In genomic region chr17:9957244-9957643, GRCh38 we compare ENCODE assay signal across 35 cellular contexts. TPM values are rescaled to one million over a fixed set of nuclear protein-coding genes. Genes with fewer than 3 reads are reported as not detected.
"Had no signal": no experiment of that assay in that cellular context is flagged by ENCODE, and none has a peak within 500 bp of the region (broad histone marks: within the 10 kb centered on the region; RNA-seq: fewer than 3 reads in every experiment).

No MANE protein-coding gene starts in this region.

- H3K9ac ChIP-seq: SK-N-SH had no signal

- H3K36me3 ChIP-seq: ascending aorta, cardiac muscle cell, Peyer's patch, SJSA1 had no signal

- H3K4me1 ChIP-seq: ascending aorta, Peyer's patch, SJSA1 had no signal

- H3K27ac ChIP-seq: ascending aorta, cardiac muscle cell, Peyer's patch, SJSA1 had no signal

- DNase-seq: activated CD4-positive, alpha-beta T cell treated with anti-CD3 and anti-CD28 coated beads for 36 hours; activated CD4-positive, alpha-beta T cell treated with anti-CD3 and anti-CD28 coated beads, Interleukin-2, amount 10 ng/mL, durations not matched to agents 7 days and 5 days; activated CD4-positive, alpha-beta T cell treated with anti-CD3 and anti-CD28 coated beads, Interleukin-2, amount 50 U/mL, for 48 hours; activated CD8-positive, alpha-beta T cell treated with anti-CD3 and anti-CD28 coated beads, Interleukin-2, amount 10 ng/mL, durations not matched to agents 7 days and 5 days; activated gamma-delta T cell; activated naive CD4-positive, alpha-beta T cell treated with Interleukin-2 at 50 U/mL for 16 hours; activated naive CD8-positive, alpha-beta T cell treated with anti-CD3 and anti-CD28 coated beads, Interleukin-2, amount 10 ng/mL, durations not matched to agents 7 days and 5 days; activated T-cell treated with anti-CD3 and anti-CD28 coated beads, Interleukin-2, amount 50 U/mL, for 24 hours; amygdala; Karpas-422; KBM-7; NCI-H1105; NCI-H1436; NCI-H1694; NCI-H1930; NCI-H2081 treated with DMSO at 0.1 percent for 48 hours; NCI-H226; NCI-H446 treated with DMSO at 0.1 percent for 48 hours; NCI-H524; NCI-H69; PC-3; RPMI8226; SHP77 treated with DMSO at 0.1 percent for 48 hours; SK-N-SH had no signal

- H3K4me2 ChIP-seq: SK-N-SH had no signal

- H3K4me1 Mint-ChIP-seq: activated CD4-positive, alpha-beta T cell treated with anti-CD3 and anti-CD28 coated beads for 36 hours; activated CD4-positive, alpha-beta T cell treated with anti-CD3 and anti-CD28 coated beads, Interleukin-2, amount 10 ng/mL, durations not matched to agents 7 days and 5 days; activated naive CD4-positive, alpha-beta T cell treated with anti-CD3 and anti-CD28 coated beads, Interleukin-2, amount 50 U/mL, for 24 hours; activated naive CD8-positive, alpha-beta T cell treated with anti-CD3 and anti-CD28 coated beads, Interleukin-2, amount 10 ng/mL, durations not matched to agents 7 days and 5 days had no signal

- H3K4me3 ChIP-seq: ascending aorta, cardiac muscle cell, Peyer's patch, SJSA1 had no signal

- H3K9me3 Mint-ChIP-seq: activated CD4-positive, alpha-beta T cell treated with anti-CD3 and anti-CD28 coated beads, Interleukin-2, amount 10 ng/mL, durations not matched to agents 7 days and 5 days; activated naive CD4-positive, alpha-beta T cell treated with anti-CD3 and anti-CD28 coated beads, Interleukin-2, amount 50 U/mL, for 24 hours; activated naive CD8-positive, alpha-beta T cell treated with anti-CD3 and anti-CD28 coated beads, Interleukin-2, amount 10 ng/mL, durations not matched to agents 7 days and 5 days; activated T-cell treated with anti-CD3 and anti-CD28 coated beads, Interleukin-2, amount 50 U/mL, for 24 hours; activated T-helper 2 cell treated with anti-CD3 and anti-CD28 coated beads, Interferon-gamma antibody, Interleukin-2, Interleukin-4, amounts not matched to agents 10 μg/mL and 5 μg/mL and 100 μg/mL, durations not matched to agents 14 hours and 24 hours and 36 hours; T-helper 1 cell treated with Interleukin-12 subunit alpha and Interleukin-12 subunit beta and Interleukin-4 antibody, amounts not matched to agents 30 μg/mL and 1 μg/mL, for 36 hours; T-helper 2 cell treated with Interferon-gamma antibody and Interleukin-4, amounts not matched to agents 5 μg/mL and 100 μg/mL, for 36 hours; WTC11 had no signal

- H3K36me3 Mint-ChIP-seq: activated naive CD4-positive, alpha-beta T cell treated with anti-CD3 and anti-CD28 coated beads, Interleukin-2, amount 50 U/mL, for 24 hours; activated naive CD8-positive, alpha-beta T cell treated with anti-CD3 and anti-CD28 coated beads, Interleukin-2, amount 10 ng/mL, durations not matched to agents 7 days and 5 days; WTC11 had no signal

- ATAC-seq: activated CD4-positive, alpha-beta T cell treated with anti-CD3 and anti-CD28 coated beads for 36 hours; activated CD4-positive, CD25-positive, alpha-beta regulatory T cell treated with anti-CD3 and anti-CD28 coated beads, Interleukin-2, amount 50 U/mL, for 24 hours; activated CD8-positive, alpha-beta T cell treated with anti-CD3 and anti-CD28 coated beads, Interleukin-2, amount 10 ng/mL, durations not matched to agents 7 days and 5 days; PC-3 had no signal

- H3K27me3 Mint-ChIP-seq: activated CD4-positive, alpha-beta T cell treated with anti-CD3 and anti-CD28 coated beads, Interleukin-2, amount 10 ng/mL, durations not matched to agents 7 days and 5 days; activated naive CD8-positive, alpha-beta T cell treated with anti-CD3 and anti-CD28 coated beads, Interleukin-2, amount 10 ng/mL, durations not matched to agents 7 days and 5 days had no signal

- H3K9me3 ChIP-seq: ascending aorta, Peyer's patch, SJSA1, SK-N-SH had no signal

- H3K27me3 ChIP-seq: ascending aorta, Peyer's patch, SJSA1 had no signal

- H3K4me3 Mint-ChIP-seq: activated CD4-positive, alpha-beta T cell treated with anti-CD3 and anti-CD28 coated beads for 36 hours; activated CD4-positive, alpha-beta T cell treated with anti-CD3 and anti-CD28 coated beads, Interleukin-2, amount 10 ng/mL, durations not matched to agents 7 days and 5 days; activated CD8-positive, alpha-beta T cell treated with anti-CD3 and anti-CD28 coated beads, Interleukin-2, amount 10 ng/mL, durations not matched to agents 7 days and 5 days; activated naive CD4-positive, alpha-beta T cell treated with anti-CD3 and anti-CD28 coated beads, Interleukin-2, amount 50 U/mL, for 24 hours; activated naive CD8-positive, alpha-beta T cell treated with anti-CD3 and anti-CD28 coated beads, Interleukin-2, amount 10 ng/mL, durations not matched to agents 7 days and 5 days; activated T-cell treated with anti-CD3 and anti-CD28 coated beads, Interleukin-2, amount 50 U/mL, for 24 hours; T-helper 1 cell treated with Interleukin-12 subunit alpha and Interleukin-12 subunit beta and Interleukin-4 antibody, amounts not matched to agents 30 μg/mL and 1 μg/mL, for 36 hours; T-helper 2 cell treated with Interferon-gamma antibody and Interleukin-4, amounts not matched to agents 5 μg/mL and 100 μg/mL, for 36 hours; WTC11 had no signal

- H3K27ac Mint-ChIP-seq: activated CD4-positive, alpha-beta T cell treated with anti-CD3 and anti-CD28 coated beads for 36 hours; activated CD4-positive, alpha-beta T cell treated with anti-CD3 and anti-CD28 coated beads, Interleukin-2, amount 10 ng/mL, durations not matched to agents 7 days and 5 days; activated CD8-positive, alpha-beta T cell treated with anti-CD3 and anti-CD28 coated beads, Interleukin-2, amount 10 ng/mL, durations not matched to agents 7 days and 5 days; activated naive CD4-positive, alpha-beta T cell treated with anti-CD3 and anti-CD28 coated beads, Interleukin-2, amount 50 U/mL, for 24 hours; activated naive CD8-positive, alpha-beta T cell treated with anti-CD3 and anti-CD28 coated beads, Interleukin-2, amount 10 ng/mL, durations not matched to agents 7 days and 5 days; activated T-cell treated with anti-CD3 and anti-CD28 coated beads, Interleukin-2, amount 50 U/mL, for 24 hours; activated T-helper 2 cell treated with anti-CD3 and anti-CD28 coated beads, Interferon-gamma antibody, Interleukin-2, Interleukin-4, amounts not matched to agents 10 μg/mL and 5 μg/mL and 100 μg/mL, durations not matched to agents 14 hours and 24 hours and 36 hours; T-helper 1 cell treated with Interleukin-12 subunit alpha and Interleukin-12 subunit beta and Interleukin-4 antibody, amounts not matched to agents 30 μg/mL and 1 μg/mL, for 36 hours; T-helper 2 cell treated with Interferon-gamma antibody and Interleukin-4, amounts not matched to agents 5 μg/mL and 100 μg/mL, for 36 hours; WTC11 had no signal

RNA-seq across cellular contexts. Expression of gene RCVRN, which starts 52.2 kb away (rescaled TPM):
- total RNA-seq: activated CD4-positive, alpha-beta T cell treated with anti-CD3 and anti-CD28 coated beads for 36 hours; activated CD4-positive, alpha-beta T cell treated with anti-CD3 and anti-CD28 coated beads, Interleukin-2, amount 10 ng/mL, durations not matched to agents 7 days and 5 days; activated CD8-positive, alpha-beta T cell treated with anti-CD3 and anti-CD28 coated beads, Interleukin-2, amount 10 ng/mL, durations not matched to agents 7 days and 5 days; activated naive CD8-positive, alpha-beta T cell treated with anti-CD3 and anti-CD28 coated beads, Interleukin-2, amount 10 ng/mL, durations not matched to agents 7 days and 5 days; activated T-helper 2 cell treated with anti-CD3 and anti-CD28 coated beads, Interferon-gamma antibody, Interleukin-2, Interleukin-4, amounts not matched to agents 10 μg/mL and 5 μg/mL and 100 μg/mL, durations not matched to agents 14 hours and 24 hours and 36 hours; ascending aorta; MCF 10A; PC-3; Peyer's patch; WTC11 had no signal
- polyA plus RNA-seq: cardiac muscle cell, SK-N-SH had no signal
